ENCODE assay signal across 19 cellular contexts in genomic region chr9:135769489-135770202, GRCh38.
DNase-seq lines count a peak whose midpoint lies in the region; TF ChIP-seq lines count a peak whose summit lies in the region.
"Had no signal": no experiment of that assay in that cellular context is flagged by ENCODE, and none has a peak within 500 bp of the region (broad histone marks: within the 10 kb centered on the region; RNA-seq: fewer than 3 reads in every experiment).

No MANE protein-coding gene starts in this region.

- peak overlapping the region; percentile 41 for H2BK12ac ChIP-seq in neuronal stem cell (ENCODE audit: low read length)

- peak overlapping the region; percentile 96 for H4K8ac ChIP-seq in neuronal stem cell (ENCODE audit: low read depth, low read length)

- WGBS in neuronal stem cell (ENCODE audit: extremely low coverage in 2 of 2, insufficient read length in 2 of 2, insufficient replicate concordance in 1 of 2), 2 donors: no CpG with 5 or more reads among the region's 32 CpGs
- 83 to 89% methylated on average over 8 to 30 of the region's 32 CpGs for WGBS in thyroid gland, 2 donors

- no peak overlapping the region for H3K4ac ChIP-seq in neuronal stem cell (ENCODE audit: low read length)

- no peak overlapping the region for H3K9ac ChIP-seq in neuronal stem cell (ENCODE audit: low read depth, low read length, poor library complexity)
- H3K9ac ChIP-seq: SK-N-SH had no signal

- H3K4me2 ChIP-seq in neuronal stem cell (ENCODE audit: insufficient read depth, low read length, poor library complexity, severe bottlenecking): no peak overlapping the region
- H3K4me2 ChIP-seq: SK-N-SH had no signal

- peak overlapping the region; percentile 73 for H3K23ac ChIP-seq in neuronal stem cell (ENCODE audit: low read depth, low read length, poor library complexity)

- H2BK5ac ChIP-seq in neuronal stem cell (ENCODE audit: low read length): no peak overlapping the region

- H3K9me3 ChIP-seq in neuronal stem cell (replicated peaks in 1 of 2; ENCODE audit: control insufficient read depth in 2 of 2, insufficient read depth in 1 of 2, low read depth in 1 of 2, low read length in 2 of 2) (peaks cover 8 to 11% of the 10 kb centered on the region in 2 donors), thyroid gland (no peaks in the 10 kb centered on the region)
- H3K9me3 ChIP-seq: BE2C, HAP-1, SK-N-SH had no signal

- H3K4me3 ChIP-seq in neuronal stem cell (ENCODE audit: low read length in 2 of 2) (no peak overlapping the region), thyroid gland (replicated peaks in 1 of 3) (no peak overlapping the region)
- H3K4me3 ChIP-seq: HAP-1 had no signal

- no peak overlapping the region for H2AFZ ChIP-seq in neuronal stem cell (ENCODE audit: low read length)

- TF ChIP-seq CTCF in GM10266 (IDR thresholded peaks at IDR 0.05; ENCODE audit: control insufficient read depth, insufficient read depth, low read depth, missing control alignments) (no peak), thyroid gland (IDR thresholded peaks at IDR 0.05) (no peak)

- peak overlapping the region; percentile 85 for H2BK15ac ChIP-seq in neuronal stem cell (ENCODE audit: low read length)

- H3K27ac ChIP-seq in neuronal stem cell (replicated peaks; ENCODE audit: low read length): no peak overlapping the region
- H3K27ac ChIP-seq in thyroid gland: no peak overlapping the region

- H3K18ac ChIP-seq in neuronal stem cell (ENCODE audit: low read length): peak overlapping the region; percentile 48

- H3K27me3 ChIP-seq in neuronal stem cell (ENCODE audit: control insufficient read depth in 3 of 3, insufficient read depth in 3 of 3, low read depth in 1 of 3, low read length in 3 of 3) (peaks cover 0 to 3% (median 0%) of the 10 kb centered on the region in 3 experiments), thyroid gland (no peaks in the 10 kb centered on the region)
- H3K27me3 ChIP-seq: BE2C had no signal

- peaks cover 0 to 16% of the 10 kb centered on the region in 2 donors for H3K4me1 ChIP-seq in neuronal stem cell (ENCODE audit: control insufficient read depth in 2 of 2, insufficient read depth in 1 of 2, low read depth in 1 of 2, low read length in 2 of 2)
- no peaks in the 10 kb centered on the region for H3K4me1 ChIP-seq in thyroid gland
- H3K4me1 ChIP-seq: BE2C, HAP-1 had no signal

- peaks cover 8% of the 10 kb centered on the region for H3K79me1 ChIP-seq in neuronal stem cell (ENCODE audit: low read depth, low read length)

- no peak overlapping the region for H4K91ac ChIP-seq in neuronal stem cell (ENCODE audit: low read depth, low read length, poor library complexity)

- H2AK5ac ChIP-seq in neuronal stem cell (ENCODE audit: low read depth, low read length): peak overlapping the region; percentile 56

- H3K36me3 ChIP-seq in neuronal stem cell (replicated peaks in 1 of 2; ENCODE audit: control insufficient read depth in 2 of 2, insufficient read depth in 2 of 2, low read length in 2 of 2) (no peaks in the 10 kb centered on the region), thyroid gland (no peaks in the 10 kb centered on the region)
- H3K36me3 ChIP-seq: HAP-1 had no signal

- DNase-seq in NCI-H2107 treated with DMSO at 0.1 percent for 48 hours (lab: John Stamatoyannopoulos, UW; ENCODE audit: unreplicated experiment) (peak; percentile 49), NCI-H2107 (lab: John Stamatoyannopoulos, UW) (no peak), NCI-H1105 (lab: John Stamatoyannopoulos, UW) (peak; percentile 13), NCI-H2196 treated with DMSO at 0.1 percent for 48 hours (lab: John Stamatoyannopoulos, UW; ENCODE audit: unreplicated experiment) (peak; percentile 22), neuronal stem cell (ENCODE audit: low spot score) (no peak), GM10266 (ENCODE audit: extremely low spot score) (no peak), thyroid gland (no peak), cerebellar cortex (ENCODE audit: low spot score) (no peak)
- DNase-seq: BE2C; Calu3; CD4-positive, CD25-positive, alpha-beta regulatory T cell; DMS79 treated with DMSO at 0.1 percent for 48 hours; KBM-7; NCI-H1436; NCI-H2081; NCI-H446; SHP77 treated with DMSO at 0.1 percent for 48 hours; SK-N-SH had no signal

- intact Hi-C loops in thyroid gland (cut with DNase I): no loop called here

- TF ChIP-seq POLR2A in thyroid gland (IDR thresholded peaks at IDR 0.05): no peak

- peak overlapping the region; percentile 82 for H3K14ac ChIP-seq in neuronal stem cell (ENCODE audit: low read length)

- H2BK120ac ChIP-seq in neuronal stem cell (ENCODE audit: low read depth, low read length): no peak overlapping the region

Comparison
In these comparisons a context has a peak if more than half of its experiments do, and no peak if none do; other contexts are left out.
1. DNase-seq: peak in NCI-H2107 treated with DMSO at 0.1 percent for 48 hours (single experiment), NCI-H1105 (single experiment) and NCI-H2196 treated with DMSO at 0.1 percent for 48 hours (single experiment); none in NCI-H2107 (single experiment), neuronal stem cell (single experiment), GM10266 (single experiment), thyroid gland (0 of 2) and cerebellar cortex (single experiment).